In genomic region chr5:108681079-108681921, GRCh38 we compare ENCODE assay signal across 9 cellular contexts.
DNase-seq lines count a peak whose midpoint lies in the region; ATAC-seq and TF ChIP-seq lines count a peak whose summit lies in the region.
"Had no signal": no experiment of that assay in that cellular context is flagged by ENCODE, and none has a peak within 500 bp of the region (broad histone marks: within the 10 kb centered on the region; RNA-seq: fewer than 3 reads in every experiment).

No MANE protein-coding gene starts in this region.

- H3K4me1 Mint-ChIP-seq in activated CD4-positive, alpha-beta T cell treated with anti-CD3 and anti-CD28 coated beads, Interleukin-2, amount 10 ng/mL, durations not matched to agents 24 days and 14 days: no peaks in the 10 kb centered on the region
- peaks cover 6% of the 10 kb centered on the region for H3K4me1 Mint-ChIP-seq in type B pancreatic cell (ENCODE audit: unreplicated experiment)

- no peaks in the 10 kb centered on the region for H3K36me3 Mint-ChIP-seq in activated CD4-positive, alpha-beta T cell treated with anti-CD3 and anti-CD28 coated beads, Interleukin-2, amount 10 ng/mL, durations not matched to agents 24 days and 14 days (ENCODE audit: low read depth)
- H3K36me3 Mint-ChIP-seq in type B pancreatic cell: no peaks in the 10 kb centered on the region

- intact Hi-C loops in activated CD4-positive, alpha-beta T cell treated with anti-CD3 and anti-CD28 coated beads, Interleukin-2, amount 10 ng/mL, durations not matched to agents 24 days and 14 days (cut with micrococcal nuclease): loop anchor here (2.0 kb wide), 1 partner anchor 758 kb away; no protein-coding TSS in a partner anchor
- intact Hi-C loops in lower lobe of right lung (cut with DNase I): no loop called here

- ATAC-seq in GM21423 (IDR thresholded peaks at IDR 0.05; ENCODE audit: unreplicated experiment) (peak; percentile 94), HG03571 (IDR thresholded peaks at IDR 0.05; ENCODE audit: unreplicated experiment) (peak; percentile 98), lower lobe of right lung (peak; percentile 85 to 94)

- no peak overlapping the region for H3K4me3 Mint-ChIP-seq in activated CD4-positive, alpha-beta T cell treated with anti-CD3 and anti-CD28 coated beads, Interleukin-2, amount 10 ng/mL, durations not matched to agents 24 days and 14 days
- H3K4me3 Mint-ChIP-seq in type B pancreatic cell: no peak overlapping the region

- no peak for TF ChIP-seq POLR2A in Peyer's patch (IDR thresholded peaks at IDR 0.05)

- TF ChIP-seq CTCF in Peyer's patch (IDR thresholded peaks at IDR 0.05) (peak; percentile 15 to 87 (median 79)), lower lobe of right lung (IDR thresholded peaks at IDR 0.05) (peak; percentile 80), type B pancreatic cell (conservative IDR thresholded peaks at IDR 0.05) (peak; percentile 82)

- peak overlapping the region in 1 of 4 donors; percentile 16 for H3K4me3 ChIP-seq in Peyer's patch
- no peak overlapping the region for H3K4me3 ChIP-seq in lower lobe of right lung

- H3K27me3 Mint-ChIP-seq in activated CD4-positive, alpha-beta T cell treated with anti-CD3 and anti-CD28 coated beads, Interleukin-2, amount 10 ng/mL, durations not matched to agents 24 days and 14 days: peaks cover 10% of the 10 kb centered on the region
- H3K27me3 Mint-ChIP-seq in type B pancreatic cell: peaks cover 16% of the 10 kb centered on the region

- H3K27ac ChIP-seq in Peyer's patch (no peak overlapping the region), lower lobe of right lung (no peak overlapping the region)
- H3K27ac ChIP-seq: neutrophil had no signal

- DNase-seq in activated CD4-positive, alpha-beta T cell treated with anti-CD3 and anti-CD28 coated beads, Interleukin-2, amount 10 ng/mL, durations not matched to agents 24 days and 14 days: peak; percentile 74
- DNase-seq in activated CD4-positive, alpha-beta T cell treated with anti-CD3 and anti-CD28 coated beads for 48 hours: no peak
- DNase-seq in Peyer's patch (no peak), dermis blood vessel endothelial cell (peak; percentile 81), lower lobe of right lung (no peak), type B pancreatic cell (ENCODE audit: extremely low spot score, unreplicated experiment) (no peak)

- no peaks in the 10 kb centered on the region for H3K27me3 ChIP-seq in Peyer's patch
- no peaks in the 10 kb centered on the region for H3K27me3 ChIP-seq in lower lobe of right lung (ENCODE audit: low read depth)
- H3K27me3 ChIP-seq: neutrophil had no signal

- H3K9me3 Mint-ChIP-seq in activated CD4-positive, alpha-beta T cell treated with anti-CD3 and anti-CD28 coated beads, Interleukin-2, amount 10 ng/mL, durations not matched to agents 24 days and 14 days: no peaks in the 10 kb centered on the region
- H3K9me3 Mint-ChIP-seq in type B pancreatic cell: no peaks in the 10 kb centered on the region

- H3K9me3 ChIP-seq in Peyer's patch: no peaks in the 10 kb centered on the region
- no peaks in the 10 kb centered on the region for H3K9me3 ChIP-seq in lower lobe of right lung
- H3K9me3 ChIP-seq: neutrophil had no signal

- H3K36me3 ChIP-seq in Peyer's patch (no peaks in the 10 kb centered on the region), lower lobe of right lung (no peaks in the 10 kb centered on the region)
- H3K36me3 ChIP-seq: neutrophil had no signal

- H3K4me1 ChIP-seq in Peyer's patch (peaks cover 0 to 6% (median 0%) of the 10 kb centered on the region in 4 donors), lower lobe of right lung (peaks cover 9% of the 10 kb centered on the region)

- no peak overlapping the region for H3K27ac Mint-ChIP-seq in activated CD4-positive, alpha-beta T cell treated with anti-CD3 and anti-CD28 coated beads, Interleukin-2, amount 10 ng/mL, durations not matched to agents 24 days and 14 days
- no peak overlapping the region for H3K27ac Mint-ChIP-seq in type B pancreatic cell

Comparison
In these comparisons a context has a peak if more than half of its experiments do, and no peak if none do; other contexts are left out.
1. DNase-seq: peak in activated CD4-positive, alpha-beta T cell treated with anti-CD3 and anti-CD28 coated beads, Interleukin-2, amount 10 ng/mL, durations not matched to agents 24 days and 14 days (single experiment) and dermis blood vessel endothelial cell (single experiment); none in activated CD4-positive, alpha-beta T cell treated with anti-CD3 and anti-CD28 coated beads for 48 hours (single experiment), Peyer's patch (0 of 3), lower lobe of right lung (single experiment) and type B pancreatic cell (single experiment).
2. Peak in every context shown above with its lines, with median percentiles within 50 percentile points of each other: ATAC-seq and CTCF ChIP-seq.